In genomic region chr17:68456529-68457167, GRCh38 we compare ENCODE assay signal across 8 cellular contexts. TPM values are rescaled to one million over a fixed set of nuclear protein-coding genes. Genes with fewer than 3 reads are reported as not detected.
DNase-seq lines count a peak whose midpoint lies in the region; ATAC-seq and TF ChIP-seq lines count a peak whose summit lies in the region.

No MANE protein-coding gene starts in this region.

- H3K14ac ChIP-seq in IMR-90 (replicated peaks; ENCODE audit: low read depth, low read length): peak overlapping the region; percentile 72

- peak overlapping the region; percentile 90 for H3K4ac ChIP-seq in IMR-90 (ENCODE audit: low read depth, low read length)

- H3K56ac ChIP-seq in IMR-90 (ENCODE audit: extremely low read depth, insufficient read depth, low read length): peak overlapping the region; percentile 83

- H3K27ac ChIP-seq in IMR-90 (ENCODE audit: insufficient read depth, low read length): peak overlapping the region; percentile 86

- H2AK9ac ChIP-seq in IMR-90 (replicated peaks; ENCODE audit: low read depth, low read length, poor library complexity): peak overlapping the region; percentile 95

- no peak overlapping the region for H2BK20ac ChIP-seq in IMR-90 (ENCODE audit: low read depth, low read length)

- peak overlapping the region; percentile 83 for H2BK5ac ChIP-seq in IMR-90 (ENCODE audit: low read depth, low read length, poor library complexity, severe bottlenecking)

- CTCF ChIA-PET in IMR-90 (lab: Yijun Ruan, JAX): interaction anchor here (1.9 to 2.5 kb wide), 2 partner anchors 21 to 58 kb away, joined by 6 to 15 read pairs; no protein-coding TSS in a partner anchor

- H3K4me3 ChIP-seq in IMR-90 (ENCODE audit: insufficient read depth, low read depth, low read length) (peak overlapping the region; percentile 88), WI38 (ENCODE audit: low read depth, low read length) (peak overlapping the region; percentile 83)

- peak overlapping the region; percentile 38; the same call in 1 of the 2 replicates for H2BK120ac ChIP-seq in IMR-90 (ENCODE audit: low read depth, low read length)

- POLR2A ChIA-PET in IMR-90 (lab: Charles Lee; ENCODE audit: unreplicated experiment): no interaction called here

- H4K91ac ChIP-seq in IMR-90 (ENCODE audit: insufficient read depth, low read depth, low read length): peak overlapping the region; percentile 68

- WGBS in IMR-90 (ENCODE audit: extremely low coverage in 2 of 2, insufficient read length in 1 of 2), 2 experiments: 0% methylated on average over 4 of the region's 18 CpGs; no CpG with 5 or more reads in 1 of the 2 experiments

- H2AFZ ChIP-seq in IMR-90 (replicated peaks; ENCODE audit: low read length, poor library complexity): peak overlapping the region; percentile 89

- peaks cover 7 to 39% of the 10 kb centered on the region in 2 experiments; a peak in 2 of 4 replicates for H3K79me1 ChIP-seq in IMR-90 (ENCODE audit: low read depth in 1 of 2, low read length in 2 of 2)

- TF ChIP-seq CTCF in IMR-90 (conservative IDR thresholded peaks at IDR 0.05; ENCODE audit: low read depth, low read length) (no peak), WI38 (IDR thresholded peaks at IDR 0.05; ENCODE audit: low read depth, low read length) (no peak)

- DNase-seq in DMS 273 (lab: John Stamatoyannopoulos, UW; ENCODE audit: unreplicated experiment) (peak; percentile 94), IMR-90 (peak; percentile 90), fibroblast of peridontal ligament (ENCODE audit: extremely low read depth) (peak; percentile 92), myocyte (ENCODE audit: low read depth) (peak; percentile 93), COR-L47 (lab: John Stamatoyannopoulos, UW) (no peak)

- peak overlapping the region; percentile 21; the same call in 1 of the 3 replicates for H2BK15ac ChIP-seq in IMR-90 (ENCODE audit: low read depth, low read length)

- dilution Hi-C loops in IMR-90 (cut with HindIII; ENCODE audit: low sequenced_read_pairs, unreplicated experiment): no loop called here

- no peaks in the 10 kb centered on the region for H3K9me1 ChIP-seq in IMR-90 (ENCODE audit: insufficient read depth, low read length)

- H4K8ac ChIP-seq in IMR-90 (ENCODE audit: low read depth in 2 of 2, low read length in 2 of 2): peak overlapping the region; percentile 61 to 84; a peak in 3 of 4 replicates

- TF ChIP-seq POLR2A in IMR-90 (IDR thresholded peaks at IDR 0.05; ENCODE audit: low read depth, low read length): peak; percentile 63; the same call in 1 of the 2 replicates

- intact Hi-C loops in IMR-90 (cut with micrococcal nuclease): loop anchor here (1.0 to 5.0 kb wide), 2 partner anchors 74 to 193 kb away; no protein-coding TSS in a partner anchor

- BruUV-seq in IMR-90 (replicated peaks; lab: Mats Ljungman, UMichigan): no TSS peak

- H3K9me3 ChIP-seq in IMR-90 (ENCODE audit: control insufficient read depth, insufficient read depth, low read length): no peaks in the 10 kb centered on the region

- peak overlapping the region; percentile 55 for H4K5ac ChIP-seq in IMR-90 (ENCODE audit: low read depth, low read length)

- peak overlapping the region; percentile 62 for H3K18ac ChIP-seq in IMR-90 (ENCODE audit: low read depth, low read length)

- peaks cover 2% of the 10 kb centered on the region; the same call in 1 of the 2 replicates for H3K27me3 ChIP-seq in IMR-90 (ENCODE audit: control insufficient read depth, insufficient read depth, low read length)

- H3K9ac ChIP-seq in IMR-90 (ENCODE audit: low read depth, low read length): peak overlapping the region; percentile 83

- peak overlapping the region; percentile 67 for H2AK5ac ChIP-seq in IMR-90 (ENCODE audit: low read depth, low read length)

- in situ Hi-C loops in IMR-90 (cut with MboI; ENCODE audit: low sequenced_read_pairs): loop anchor here (25.0 kb wide), 1 partner anchor 494 kb away; no protein-coding TSS in a partner anchor

- H3K4me1 ChIP-seq in IMR-90 (ENCODE audit: control insufficient read depth, insufficient read depth, low read length): peaks cover 2% of the 10 kb centered on the region; the same call in 1 of the 2 replicates

- H3K23ac ChIP-seq in IMR-90 (ENCODE audit: low read depth, low read length): peak overlapping the region; percentile 56; the same call in 1 of the 2 replicates

- H4K20me1 ChIP-seq in IMR-90 (ENCODE audit: insufficient read depth, low read length): peaks cover 29% of the 10 kb centered on the region; the same call in 1 of the 2 replicates

- TF ChIP-seq RAD21 in IMR-90 (IDR thresholded peaks at IDR 0.05; ENCODE audit: low read length): no peak

- ATAC-seq in IMR-90 (ENCODE audit: low read depth) (peak; percentile 68), GM21390 (IDR thresholded peaks at IDR 0.05; ENCODE audit: unreplicated experiment) (no peak), HG03139 (IDR thresholded peaks at IDR 0.05; ENCODE audit: unreplicated experiment) (no peak)

- H3K4me2 ChIP-seq in IMR-90 (ENCODE audit: low read depth, low read length): peak overlapping the region; percentile 93

- peaks cover 2% of the 10 kb centered on the region; the same call in 1 of the 2 replicates for H3K36me3 ChIP-seq in IMR-90 (ENCODE audit: control insufficient read depth, insufficient read depth, low read length)

TF ChIP-seq in IMR-90, 13 proteins besides CTCF, POLR2A, EP300 and RAD21:
- no peak for TF ChIP-seq NFE2L2 (IDR thresholded peaks at IDR 0.05; ENCODE audit: low read depth, low read length)
- no peak for TF ChIP-seq MAFK (IDR thresholded peaks at IDR 0.05; ENCODE audit: low read depth, low read length)
- no peak for TF ChIP-seq USF2 (IDR thresholded peaks at IDR 0.05; ENCODE audit: low read depth, low read length)
- TF ChIP-seq FOS (IDR thresholded peaks at IDR 0.05; ENCODE audit: low read depth, low read length): no peak
- TF ChIP-seq CHD1 (IDR thresholded peaks at IDR 0.05; ENCODE audit: low read depth, low read length): no peak
- TF ChIP-seq RCOR1 (IDR thresholded peaks at IDR 0.05; ENCODE audit: insufficient replicate concordance, low read length): no peak
- TF ChIP-seq CEBPB (IDR thresholded peaks at IDR 0.05; ENCODE audit: low read depth, low read length): no peak
- 0 out of 2 replicates have a peak, but pooled peaks have one; percentile 30 for TF ChIP-seq MXI1 (IDR thresholded peaks at IDR 0.05; ENCODE audit: borderline replicate concordance, low read depth, low read length)
- no peak for TF ChIP-seq RFX5 (IDR thresholded peaks at IDR 0.05; ENCODE audit: low read depth, low read length)
- no peak for TF ChIP-seq BHLHE40 (IDR thresholded peaks at IDR 0.05; ENCODE audit: low read depth, low read length)
- TF ChIP-seq MAZ (IDR thresholded peaks at IDR 0.05; ENCODE audit: borderline replicate concordance, low read depth, low read length): 0 out of 2 replicates have a peak, but pooled peaks have one; percentile 27
TF ChIP-seq in IMR-90: peak in this region for 2.

RNA-seq across cellular contexts. Expression of gene WIPI1, which starts 0.6 kb away (rescaled TPM):
- 74.2 and 129 TPM in 2 replicates for total RNA-seq in IMR-90 (2012; rRNA removed)
- 69.4 and 78.6 TPM in 2 replicates for polyA plus RNA-seq in IMR-90 (2012; rRNA removed)
- polyA plus RNA-seq in IMR-90 (2012; cell fraction: cytosol; rRNA removed): 45.3 and 55.4 TPM in 2 replicates
- polyA plus RNA-seq in IMR-90 (2012; cell fraction: nucleus; rRNA removed; ENCODE audit: low replicate concordance): 42.7 and 88.2 TPM in 2 replicates
- 102 and 141 TPM in 2 replicates for total RNA-seq in myocyte
- 117 TPM for polyA plus RNA-seq in myocyte (2012)

RNA-seq across cellular contexts. Expression of gene PRKAR1A, which starts 55.6 kb away (rescaled TPM):
- total RNA-seq in IMR-90 (2012; rRNA removed) (256 and 278 TPM in 2 replicates), myocyte (567 and 601 TPM in 2 replicates)
- 138 and 145 TPM in 2 replicates for polyA plus RNA-seq in IMR-90 (2012; rRNA removed)
- polyA plus RNA-seq in IMR-90 (2012; cell fraction: cytosol; rRNA removed): 52.4 and 128 TPM in 2 replicates
- 58.9 and 125 TPM in 2 replicates for polyA plus RNA-seq in IMR-90 (2012; cell fraction: nucleus; rRNA removed; ENCODE audit: low replicate concordance)
- 234 TPM for polyA plus RNA-seq in myocyte (2012)
